In the genomic region with DNA sequence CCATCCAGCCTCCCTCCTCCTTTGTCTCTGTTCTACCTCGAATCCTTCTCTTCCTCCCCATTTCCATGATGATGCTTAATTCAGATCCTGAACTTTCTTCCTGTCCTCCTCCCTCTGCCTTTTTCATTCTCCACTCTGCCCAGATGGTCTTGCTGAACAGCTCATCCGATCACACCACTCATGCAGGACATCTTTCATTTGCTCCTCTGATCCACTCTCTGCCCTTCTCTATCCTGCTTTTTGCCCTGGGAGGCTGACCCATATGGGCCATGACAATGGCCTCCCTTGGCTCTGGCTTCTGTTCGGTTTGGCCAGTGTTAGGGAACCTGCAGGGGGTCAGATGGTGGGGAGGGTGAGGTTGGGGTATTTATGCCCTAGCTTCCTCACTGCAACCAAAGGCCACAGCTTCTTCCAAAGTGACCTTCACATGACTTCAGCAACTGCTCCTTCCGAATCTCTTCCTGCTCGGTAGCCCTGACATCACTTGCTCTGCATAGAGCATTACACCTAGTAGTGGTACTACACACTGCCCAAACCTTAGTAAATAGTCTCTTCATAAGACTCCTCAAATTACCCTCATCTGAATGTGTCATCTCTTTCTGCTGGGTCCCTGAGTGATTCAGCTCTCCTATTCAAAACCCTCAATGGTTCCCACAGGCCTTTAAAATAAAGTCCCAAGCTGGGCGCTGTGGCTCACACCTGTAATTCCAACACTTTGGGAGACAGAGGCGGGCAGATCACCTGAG, we compare ENCODE assay signal across 14 cellular contexts. TPM values are rescaled to one million over a fixed set of nuclear protein-coding genes. Genes with fewer than 3 reads are reported as not detected.
DNase-seq lines count a peak whose midpoint lies in the region; ATAC-seq and TF ChIP-seq lines count a peak whose summit lies in the region.
"Had no signal": no experiment of that assay in that cellular context is flagged by ENCODE, and none has a peak within 500 bp of the region (broad histone marks: within the 10 kb centered on the region; RNA-seq: fewer than 3 reads in every experiment).

No MANE protein-coding gene starts in this region.

- H3K4me3 ChIP-seq in Panc1 (ENCODE audit: low read depth in 2 of 2, low read length in 2 of 2): no peak overlapping the region
- H3K4me3 ChIP-seq in colonic mucosa: no peak overlapping the region
- H3K4me3 ChIP-seq in muscle layer of duodenum (ENCODE audit: low read depth in 1 of 2, low read length in 2 of 2): no peak overlapping the region
- no peak overlapping the region for H3K4me3 ChIP-seq in tibial artery
- H3K4me3 ChIP-seq: right lobe of liver, testis had no signal

- H3K27ac ChIP-seq in Panc1 (ENCODE audit: low read length) (peak overlapping the region; percentile 53), colonic mucosa (peak overlapping the region; percentile 28), muscle layer of duodenum (ENCODE audit: low read length) (peak overlapping the region; percentile 89), tibial artery (peak overlapping the region; percentile 82 to 87)
- H3K27ac ChIP-seq: right lobe of liver had no signal

- TF ChIP-seq CTCF in Panc1 (IDR thresholded peaks at IDR 0.05): no peak
- no peak for TF ChIP-seq CTCF in colonic mucosa (IDR thresholded peaks at IDR 0.05)
- TF ChIP-seq CTCF in tibial artery (IDR thresholded peaks at IDR 0.05): no peak
- no peak for TF ChIP-seq CTCF in activated CD8-positive, alpha-beta T cell treated with anti-CD3 and anti-CD28 coated beads for 36 hours (IDR thresholded peaks at IDR 0.05)

- in situ Hi-C loops in Panc1 (cut with HindIII; ENCODE audit: low pct_unique_long_range_greater_than_20kb, low sequenced_read_pairs): no loop called here

- no peaks in the 10 kb centered on the region for H3K9me3 Mint-ChIP-seq in activated CD8-positive, alpha-beta T cell treated with anti-CD3 and anti-CD28 coated beads for 36 hours
- H3K9me3 Mint-ChIP-seq: T-helper 1 cell treated with Interleukin-12 subunit alpha and Interleukin-12 subunit beta and Interleukin-4 antibody, amounts not matched to agents 30 μg/mL and 1 μg/mL, for 36 hours had no signal

- ATAC-seq in Panc1 (no peak), left colon (no peak)
- ATAC-seq in activated CD8-positive, alpha-beta T cell treated with anti-CD3 and anti-CD28 coated beads for 36 hours: no peak
- ATAC-seq: right lobe of liver had no signal

- no peak overlapping the region for H3K27ac Mint-ChIP-seq in activated CD8-positive, alpha-beta T cell treated with anti-CD3 and anti-CD28 coated beads for 36 hours
- H3K27ac Mint-ChIP-seq: T-helper 1 cell treated with Interleukin-12 subunit alpha and Interleukin-12 subunit beta and Interleukin-4 antibody, amounts not matched to agents 30 μg/mL and 1 μg/mL, for 36 hours had no signal

- no peaks in the 10 kb centered on the region for H3K27me3 Mint-ChIP-seq in activated CD8-positive, alpha-beta T cell treated with anti-CD3 and anti-CD28 coated beads for 36 hours

- H3K9ac ChIP-seq in colonic mucosa (ENCODE audit: low read depth in 2 of 2, low read length in 2 of 2): no peak overlapping the region

- no peaks in the 10 kb centered on the region for H3K4me1 Mint-ChIP-seq in activated CD8-positive, alpha-beta T cell treated with anti-CD3 and anti-CD28 coated beads for 36 hours (ENCODE audit: low read depth)

- H3K36me3 Mint-ChIP-seq in activated CD8-positive, alpha-beta T cell treated with anti-CD3 and anti-CD28 coated beads for 36 hours (ENCODE audit: low read depth): no peaks in the 10 kb centered on the region

- H3K4me3 Mint-ChIP-seq in activated CD8-positive, alpha-beta T cell treated with anti-CD3 and anti-CD28 coated beads for 36 hours: no peak overlapping the region
- H3K4me3 Mint-ChIP-seq: T-helper 1 cell treated with Interleukin-12 subunit alpha and Interleukin-12 subunit beta and Interleukin-4 antibody, amounts not matched to agents 30 μg/mL and 1 μg/mL, for 36 hours had no signal

- H3K4me1 ChIP-seq in Panc1 (ENCODE audit: control insufficient read depth, insufficient read depth, low read length): peaks cover 7% of the 10 kb centered on the region; the same call in 1 of the 2 replicates
- H3K4me1 ChIP-seq in colonic mucosa: no peaks in the 10 kb centered on the region
- no peaks in the 10 kb centered on the region for H3K4me1 ChIP-seq in muscle layer of duodenum (ENCODE audit: control insufficient read depth in 1 of 2, insufficient read depth in 2 of 2, low read length in 2 of 2)
- H3K4me1 ChIP-seq in tibial artery: peaks cover 0 to 59% (median 35%) of the 10 kb centered on the region in 4 donors
- H3K4me1 ChIP-seq: right lobe of liver had no signal

- POLR2A ChIA-PET in Panc1 (lab: Charles Lee): interaction anchor here (0.6 kb wide), 1 partner anchor 8 kb away, joined by 3 read pairs; no protein-coding TSS in a partner anchor
- POLR2A ChIA-PET in activated CD8-positive, alpha-beta T cell treated with anti-CD3 and anti-CD28 coated beads for 36 hours (lab: Charles Lee): no interaction called here

- DNase-seq in Panc1 (ENCODE audit: low read depth, low spot score) (no peak), colonic mucosa (no peak), tibial artery (no peak), HuH-7.5 (ENCODE audit: low spot score) (no peak), left colon (no peak)
- DNase-seq in activated CD8-positive, alpha-beta memory T cell treated with anti-CD3 and anti-CD28 coated beads for 24 hours: no peak
- no peak for DNase-seq in activated CD8-positive, alpha-beta T cell treated with anti-CD3 and anti-CD28 coated beads for 36 hours
- DNase-seq: activated CD4-positive, alpha-beta T cell treated with anti-CD3 and anti-CD28 coated beads, Interleukin-2, amount 50 U/mL, for 4 hours; NCI-H1092 treated with DMSO at 0.1 percent for 48 hours; NCI-H345; testis had no signal

- CTCF ChIA-PET in Panc1 (lab: Charles Lee): no interaction called here
- CTCF ChIA-PET in activated CD8-positive, alpha-beta T cell treated with anti-CD3 and anti-CD28 coated beads for 36 hours (lab: Charles Lee): interaction anchor here (1.2 to 1.5 kb wide), 2 partner anchors 9 to 34 kb away, joined by 3 to 6 read pairs; no protein-coding TSS in a partner anchor

- H3K27me3 ChIP-seq in Panc1 (ENCODE audit: control insufficient read depth, insufficient read depth, low read length): no peaks in the 10 kb centered on the region
- no peaks in the 10 kb centered on the region for H3K27me3 ChIP-seq in colonic mucosa
- H3K27me3 ChIP-seq in muscle layer of duodenum (ENCODE audit: low read depth, low read length): no peaks in the 10 kb centered on the region
- H3K27me3 ChIP-seq in tibial artery: no peaks in the 10 kb centered on the region
- H3K27me3 ChIP-seq: right lobe of liver, testis had no signal

- intact Hi-C loops in Panc1 (cut with micrococcal nuclease; ENCODE audit: unreplicated experiment): no loop called here
- intact Hi-C loops in colonic mucosa (cut with DNase I): no loop called here
- intact Hi-C loops in tibial artery (cut with DNase I; ENCODE audit: low total_unique reads): loop anchor here (10.0 kb wide), 1 partner anchor 617 kb away; no protein-coding TSS in a partner anchor
- intact Hi-C loops in activated CD8-positive, alpha-beta T cell treated with anti-CD3 and anti-CD28 coated beads for 36 hours (cut with micrococcal nuclease): no loop called here
- intact Hi-C loops in left colon (cut with DNase I, micrococcal nuclease): no loop called here

- H3K9me3 ChIP-seq in Panc1 (ENCODE audit: control insufficient read depth, insufficient read depth, low read depth, low read length) (no peaks in the 10 kb centered on the region), colonic mucosa (no peaks in the 10 kb centered on the region), muscle layer of duodenum (ENCODE audit: control insufficient read depth in 1 of 2, low read length in 2 of 2) (no peaks in the 10 kb centered on the region), tibial artery (no peaks in the 10 kb centered on the region)
- H3K9me3 ChIP-seq: right lobe of liver, testis had no signal

- BruUV-seq in Panc1 (replicated peaks; lab: Mats Ljungman, UMichigan): no TSS peak

- no peaks in the 10 kb centered on the region for H3K36me3 ChIP-seq in Panc1 (ENCODE audit: control insufficient read depth, insufficient read depth, low read length)
- no peaks in the 10 kb centered on the region for H3K36me3 ChIP-seq in colonic mucosa
- H3K36me3 ChIP-seq in muscle layer of duodenum (ENCODE audit: control insufficient read depth in 1 of 2, insufficient read depth in 2 of 2, low read length in 2 of 2): peaks cover 0 to 7% of the 10 kb centered on the region in 2 donors
- H3K36me3 ChIP-seq in tibial artery: no peaks in the 10 kb centered on the region
- H3K36me3 ChIP-seq: right lobe of liver had no signal

RNA-seq across cellular contexts. Expression of a gene that starts 32.7 kb away (rescaled TPM):
- total RNA-seq in Panc1 (2021; ENCODE audit: unreplicated experiment) (199 TPM), colonic mucosa (100 to 1,000 TPM; 194 TPM), left colon (100 to 1,000 TPM; 268 to 361 TPM)
- 183 TPM for polyA plus RNA-seq in Panc1 (2012; ENCODE audit: insufficient read length)
- 100 to 1,000 TPM in 1 of 2 experiments, 10 to 100 TPM in 1; 99.8 to 105 TPM for total RNA-seq in activated CD8-positive, alpha-beta T cell treated with anti-CD3 and anti-CD28 coated beads for 36 hours

Comparison
In these comparisons a context has a peak if more than half of its experiments do, and no peak if none do; other contexts are left out.
1. H3K27ac ChIP-seq: peak in every context shown above with its lines; median percentile 89 in muscle layer of duodenum; 84 in tibial artery; 53 in Panc1; 28 in colonic mucosa.